ENCODE assay signal across 21 cellular contexts in the genomic region with DNA sequence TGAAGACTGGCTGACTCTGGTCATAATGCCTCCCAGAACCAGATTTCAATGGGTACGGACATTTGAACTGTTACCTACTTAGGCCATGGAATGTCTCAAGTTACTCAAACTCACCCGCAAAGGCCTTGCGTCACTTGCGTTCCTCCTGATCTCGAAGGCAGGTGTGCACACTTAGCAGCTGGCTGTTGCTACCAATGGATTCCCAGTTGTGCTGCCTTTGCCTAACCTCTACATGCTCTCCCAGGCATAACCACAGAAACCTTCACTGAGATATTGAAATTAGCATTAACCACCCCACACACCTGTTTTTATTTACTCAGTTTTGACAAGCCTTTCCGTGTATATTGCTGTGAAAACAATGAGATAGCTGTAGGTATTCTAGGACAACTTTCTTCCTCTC. TPM values are rescaled to one million over a fixed set of nuclear protein-coding genes. Genes with fewer than 3 reads are reported as not detected.
DNase-seq lines count a peak whose midpoint lies in the region; ATAC-seq and TF ChIP-seq lines count a peak whose summit lies in the region.
"Had no signal": no experiment of that assay in that cellular context is flagged by ENCODE, and none has a peak within 500 bp of the region (broad histone marks: within the 10 kb centered on the region; RNA-seq: fewer than 3 reads in every experiment).

No MANE protein-coding gene starts in this region.

- TF ChIP-seq CTCF in Peyer's patch (IDR thresholded peaks at IDR 0.05) (no peak), gastrocnemius medialis (IDR thresholded peaks at IDR 0.05 in 4 of 5, conservative IDR thresholded peaks at IDR 0.05 in 1 of 5) (no peak)

- TF ChIP-seq POLR2A in Peyer's patch (IDR thresholded peaks at IDR 0.05) (no peak), gastrocnemius medialis (IDR thresholded peaks at IDR 0.05) (no peak)

- peak; percentile 85 for DNase-seq in DMS79 treated with DMSO at 0.1 percent for 48 hours (lab: John Stamatoyannopoulos, UW)
- peak; percentile 88 to 89 for DNase-seq in NCI-H526 (lab: John Stamatoyannopoulos, UW)
- DNase-seq in Peyer's patch: no peak
- no peak for DNase-seq in NCI-H2227 treated with DMSO at 0.1 percent for 48 hours (lab: John Stamatoyannopoulos, UW)
- no peak for DNase-seq in gastrocnemius medialis
- DNase-seq: activated CD4-positive, CD25-positive, alpha-beta regulatory T cell; activated CD8-positive, alpha-beta memory T cell treated with anti-CD3 and anti-CD28 coated beads, Interleukin-2, amount 10 ng/mL, durations not matched to agents 7 days and 5 days; activated naive CD4-positive, alpha-beta T cell treated with Interleukin-2 at 50 U/mL for 16 hours; CD4-positive, alpha-beta memory T cell; colonic mucosa; EL; H9; NCI-H2081 treated with DMSO at 0.1 percent for 48 hours; spleen; stimulated activated naive CD8-positive, alpha-beta T cell treated with anti-CD3 and anti-CD28 coated beads, Interleukin-15, Interleukin-2, amounts not matched to agents 100 U/mL and 50 U/mL, for 24 hours had no signal

- intact Hi-C loops in gastrocnemius medialis (cut with DNase I; ENCODE audit: low total_unique reads): no loop called here

- ATAC-seq in GM19455 (IDR thresholded peaks at IDR 0.05; ENCODE audit: unreplicated experiment) (peak; percentile 73), HG02973 (IDR thresholded peaks at IDR 0.05; ENCODE audit: unreplicated experiment) (peak; percentile 75), HG02884 (IDR thresholded peaks at IDR 0.05; ENCODE audit: unreplicated experiment) (no peak), gastrocnemius medialis (no peak)
- ATAC-seq: activated CD8-positive, alpha-beta memory T cell treated with anti-CD3 and anti-CD28 coated beads, Interleukin-2, amount 10 ng/mL, durations not matched to agents 7 days and 5 days; stimulated activated naive CD8-positive, alpha-beta T cell treated with anti-CD3 and anti-CD28 coated beads, Interleukin-15, Interleukin-2, amounts not matched to agents 100 U/mL and 50 U/mL, for 24 hours had no signal

- H3K27me3 ChIP-seq in Peyer's patch (no peaks in the 10 kb centered on the region), gastrocnemius medialis (peaks cover 16 to 21% (median 18%) of the 10 kb centered on the region in 3 donors)
- H3K27me3 ChIP-seq: colonic mucosa had no signal

- H3K9me3 ChIP-seq in Peyer's patch: no peaks in the 10 kb centered on the region
- no peaks in the 10 kb centered on the region for H3K9me3 ChIP-seq in gastrocnemius medialis
- H3K9me3 ChIP-seq: colonic mucosa, prostate gland, spleen had no signal

- H3K4me1 ChIP-seq in Peyer's patch (peaks cover 0 to 14% (median 4%) of the 10 kb centered on the region in 4 donors), gastrocnemius medialis (peaks cover 0 to 10% of the 10 kb centered on the region in 2 donors)
- H3K4me1 ChIP-seq: prostate gland had no signal

- H3K4me3 ChIP-seq in Peyer's patch: no peak overlapping the region
- H3K4me3 ChIP-seq in gastrocnemius medialis: no peak overlapping the region
- H3K4me3 ChIP-seq: colonic mucosa, prostate gland, spleen had no signal

- H3K27ac ChIP-seq in Peyer's patch: no peak overlapping the region
- no peak overlapping the region for H3K27ac ChIP-seq in gastrocnemius medialis
- H3K27ac ChIP-seq: colonic mucosa, prostate gland, spleen had no signal

- H3K36me3 ChIP-seq in Peyer's patch (no peaks in the 10 kb centered on the region), gastrocnemius medialis (no peaks in the 10 kb centered on the region)
- H3K36me3 ChIP-seq: colonic mucosa, prostate gland, spleen had no signal

- in situ Hi-C loops in gastrocnemius medialis (cut with MboI; ENCODE audit: low sequenced_read_pairs in 4 of 4): no loop called here

RNA-seq across cellular contexts. Expression of a gene that starts 2.8 kb away (rescaled TPM):
- under 1 TPM in 1 of 4 donors, not detected in 3; 0.40 TPM for total RNA-seq in Peyer's patch
- not detected for total RNA-seq in gastrocnemius medialis
- total RNA-seq: activated CD8-positive, alpha-beta memory T cell treated with anti-CD3 and anti-CD28 coated beads, Interleukin-2, amount 10 ng/mL, durations not matched to agents 7 days and 5 days; CD4-positive, alpha-beta memory T cell; endothelial cell of umbilical vein; T-helper 2 cell treated with Interferon-gamma antibody and Interleukin-4, amounts not matched to agents 100 ng/mL and 5 ng/mL, for 36 hours had no signal

Comparison
In these comparisons a context has a peak if more than half of its experiments do, and no peak if none do; other contexts are left out.
1. DNase-seq: peak in DMS79 treated with DMSO at 0.1 percent for 48 hours (single experiment) and NCI-H526 (2 of 2); none in Peyer's patch (0 of 3), NCI-H2227 treated with DMSO at 0.1 percent for 48 hours (single experiment) and gastrocnemius medialis (0 of 2).
2. ATAC-seq: peak in GM19455 (single experiment) and HG02973 (single experiment); none in HG02884 (single experiment) and gastrocnemius medialis (0 of 2).